ENCODE assay signal across 8 cellular contexts in genomic region chr21:24514081-24514733, GRCh38.
A peak's percentile ranks its signal among the peaks of the same experiment; 100 is the strongest.
DNase-seq lines count a peak whose midpoint lies in the region; ATAC-seq, FAIRE-seq and TF ChIP-seq lines count a peak whose summit lies in the region.

No MANE protein-coding gene starts in this region.

- no peaks in the 10 kb centered on the region for H3K4me1 Mint-ChIP-seq in glutamatergic neuron (ENCODE audit: low read depth, unreplicated experiment)
- H3K4me1 Mint-ChIP-seq in activated T-helper 1 cell treated with anti-CD3 and anti-CD28 coated beads, Interleukin-12 subunit alpha, Interleukin-12 subunit beta, Interleukin-2, Interleukin-4 antibody, amounts not matched to agents 30 ng/mL and 10 ng/mL and 1 ng/mL, durations not matched to agents 14 hours and 24 hours and 36 hours (ENCODE audit: low read depth): no peaks in the 10 kb centered on the region

- H3K27ac Mint-ChIP-seq in glutamatergic neuron (ENCODE audit: unreplicated experiment): no peak overlapping the region
- no peak overlapping the region for H3K27ac Mint-ChIP-seq in activated T-helper 1 cell treated with anti-CD3 and anti-CD28 coated beads, Interleukin-12 subunit alpha, Interleukin-12 subunit beta, Interleukin-2, Interleukin-4 antibody, amounts not matched to agents 30 ng/mL and 10 ng/mL and 1 ng/mL, durations not matched to agents 14 hours and 24 hours and 36 hours

- no peak overlapping the region for H3K27ac ChIP-seq in PC-9

- DNase-seq in BE2C: no peak
- DNase-seq in HTR-8/SVneo (ENCODE audit: insufficient read length, low spot score): peak; percentile 8
- no peak for DNase-seq in PC-9
- no peak for DNase-seq in glutamatergic neuron
- DNase-seq in posterior cingulate gyrus: no peak
- no peak for DNase-seq in activated T-helper 1 cell treated with anti-CD3 and anti-CD28 coated beads, Interleukin-12 subunit alpha, Interleukin-12 subunit beta, Interleukin-2, Interleukin-4 antibody, amounts not matched to agents 30 ng/mL and 10 ng/mL and 1 ng/mL, durations not matched to agents 14 hours and 24 hours and 36 hours (ENCODE audit: low spot score)
- no peak for DNase-seq in COLO829 (ENCODE audit: low spot score)

- TF ChIP-seq CTCF in BE2C (IDR thresholded peaks at IDR 0.05; ENCODE audit: low read depth, low read length) (peak; percentile 54; the same call in 1 of the 2 replicates), PC-9 (conservative IDR thresholded peaks at IDR 0.05) (peak; percentile 61), glutamatergic neuron (IDR thresholded peaks at IDR 0.05; ENCODE audit: partially characterized antibody, unreplicated experiment) (peak; percentile 66)

- H3K9me2 ChIP-seq in PC-9 (ENCODE audit: insufficient read depth): no peaks in the 10 kb centered on the region

- H3K36me3 ChIP-seq in BE2C (no peaks in the 10 kb centered on the region), PC-9 (ENCODE audit: low read depth) (no peaks in the 10 kb centered on the region)

- H3K9me3 ChIP-seq in BE2C: no peaks in the 10 kb centered on the region
- no peaks in the 10 kb centered on the region for H3K9me3 ChIP-seq in PC-9 (ENCODE audit: insufficient read depth, low read depth)

- no peaks in the 10 kb centered on the region for H3K36me3 Mint-ChIP-seq in glutamatergic neuron (ENCODE audit: unreplicated experiment)
- no peaks in the 10 kb centered on the region for H3K36me3 Mint-ChIP-seq in activated T-helper 1 cell treated with anti-CD3 and anti-CD28 coated beads, Interleukin-12 subunit alpha, Interleukin-12 subunit beta, Interleukin-2, Interleukin-4 antibody, amounts not matched to agents 30 ng/mL and 10 ng/mL and 1 ng/mL, durations not matched to agents 14 hours and 24 hours and 36 hours (ENCODE audit: low read depth)

- CTCF ChIA-PET in PC-9 (lab: Charles Lee): interaction anchor here (0.6 kb wide), 1 partner anchor 18 kb away, joined by 4 read pairs; no protein-coding TSS in a partner anchor

- no peak overlapping the region for H3K4me3 ChIP-seq in BE2C (ENCODE audit: low read depth, low read length)
- H3K4me3 ChIP-seq in PC-9: no peak overlapping the region

- POLR2A ChIA-PET in PC-9 (lab: Charles Lee; ENCODE audit: unreplicated experiment): no interaction called here

- H3K4me1 ChIP-seq in BE2C (no peaks in the 10 kb centered on the region), PC-9 (replicated peaks; ENCODE audit: insufficient read depth) (no peaks in the 10 kb centered on the region)

- intact Hi-C loops in PC-9 (cut with micrococcal nuclease; ENCODE audit: unreplicated experiment) (loop anchor here (10.0 kb wide), 2 partner anchors 399 to 659 kb away; no protein-coding TSS in a partner anchor), posterior cingulate gyrus (cut with DNase I) (loop anchor here (2.0 to 10.0 kb wide), 3 partner anchors 397 to 659 kb away; no protein-coding TSS in a partner anchor)
- intact Hi-C loops in activated T-helper 1 cell treated with anti-CD3 and anti-CD28 coated beads, Interleukin-12 subunit alpha, Interleukin-12 subunit beta, Interleukin-2, Interleukin-4 antibody, amounts not matched to agents 30 ng/mL and 10 ng/mL and 1 ng/mL, durations not matched to agents 14 hours and 24 hours and 36 hours (cut with micrococcal nuclease): loop anchor here (1.0 to 10.0 kb wide), 3 partner anchors 99 to 873 kb away; no protein-coding TSS in a partner anchor

- no peaks in the 10 kb centered on the region for H3K9me3 Mint-ChIP-seq in glutamatergic neuron (ENCODE audit: unreplicated experiment)
- H3K9me3 Mint-ChIP-seq in activated T-helper 1 cell treated with anti-CD3 and anti-CD28 coated beads, Interleukin-12 subunit alpha, Interleukin-12 subunit beta, Interleukin-2, Interleukin-4 antibody, amounts not matched to agents 30 ng/mL and 10 ng/mL and 1 ng/mL, durations not matched to agents 14 hours and 24 hours and 36 hours: no peaks in the 10 kb centered on the region

- no peaks in the 10 kb centered on the region for H4K20me1 ChIP-seq in PC-9 (ENCODE audit: insufficient read depth)

- no peak for ATAC-seq in HG02588 (IDR thresholded peaks at IDR 0.05; ENCODE audit: unreplicated experiment)

- no peak overlapping the region for H3K4me3 Mint-ChIP-seq in glutamatergic neuron (ENCODE audit: unreplicated experiment)
- H3K4me3 Mint-ChIP-seq in activated T-helper 1 cell treated with anti-CD3 and anti-CD28 coated beads, Interleukin-12 subunit alpha, Interleukin-12 subunit beta, Interleukin-2, Interleukin-4 antibody, amounts not matched to agents 30 ng/mL and 10 ng/mL and 1 ng/mL, durations not matched to agents 14 hours and 24 hours and 36 hours: no peak overlapping the region

- no peaks in the 10 kb centered on the region for H3K27me3 Mint-ChIP-seq in glutamatergic neuron (ENCODE audit: unreplicated experiment)
- no peaks in the 10 kb centered on the region for H3K27me3 Mint-ChIP-seq in activated T-helper 1 cell treated with anti-CD3 and anti-CD28 coated beads, Interleukin-12 subunit alpha, Interleukin-12 subunit beta, Interleukin-2, Interleukin-4 antibody, amounts not matched to agents 30 ng/mL and 10 ng/mL and 1 ng/mL, durations not matched to agents 14 hours and 24 hours and 36 hours (ENCODE audit: insufficient read depth)

- no peaks in the 10 kb centered on the region for H3F3A ChIP-seq in PC-9 (ENCODE audit: insufficient read depth, low read depth)

- no peak overlapping the region for H3K4me2 ChIP-seq in PC-9

- FAIRE-seq in HTR-8/SVneo (lab: Jason Lieb, UNC): no peak

- H2AFZ ChIP-seq in PC-9: no peak overlapping the region

- H3K79me2 ChIP-seq in PC-9 (ENCODE audit: low read depth): no peaks in the 10 kb centered on the region

- no TSS peak for BruUV-seq in PC-9 (replicated peaks; lab: Mats Ljungman, UMichigan)

- H3K27me3 ChIP-seq in BE2C (no peaks in the 10 kb centered on the region), PC-9 (ENCODE audit: insufficient read depth, low read depth) (no peaks in the 10 kb centered on the region)
